33 cellular contexts compared by ENCODE assay signal in the genomic region with DNA sequence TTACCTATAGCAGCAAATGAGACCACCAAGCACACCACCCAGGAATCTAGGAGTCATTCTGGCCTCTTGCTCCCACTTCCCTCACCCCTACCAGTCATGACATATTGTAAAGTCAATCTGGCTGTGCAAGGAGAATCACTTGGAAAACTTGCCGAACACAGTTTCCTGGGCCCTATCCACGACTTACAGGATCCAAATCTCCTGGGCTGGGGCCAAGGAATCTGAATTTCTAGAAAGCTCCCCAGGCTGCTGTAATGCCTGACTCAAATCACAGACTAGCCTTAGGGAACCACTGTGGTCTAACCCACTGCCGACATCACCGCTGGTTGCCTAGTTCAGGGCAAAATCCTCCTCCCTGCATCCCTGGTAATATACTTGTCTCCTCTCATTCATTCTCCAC. TPM values are rescaled to one million over a fixed set of nuclear protein-coding genes. Genes with fewer than 3 reads are reported as not detected.
"Had no signal": no experiment of that assay in that cellular context is flagged by ENCODE, and none has a peak within 500 bp of the region (broad histone marks: within the 10 kb centered on the region; RNA-seq: fewer than 3 reads in every experiment).

No MANE protein-coding gene starts in this region.

- H3K27ac ChIP-seq: adrenal gland, body of pancreas, cardiac muscle cell, VCaP had no signal

- H3K36me3 ChIP-seq: adrenal gland, cardiac muscle cell had no signal

- H3K4me1 ChIP-seq: adrenal gland had no signal

- FAIRE-seq: astrocyte, TTC549 had no signal

- H3K4me3 ChIP-seq: adrenal gland, body of pancreas, cardiac muscle cell had no signal

- H3K9me3 ChIP-seq: adrenal gland, body of pancreas had no signal

- DNase-seq: activated B cell treated with CpG ODN at 0.5 μM for 24 hours; activated CD4-positive, alpha-beta memory T cell treated with anti-CD3 and anti-CD28 coated beads, Interleukin-2, amount 10 ng/mL, durations not matched to agents 7 days and 5 days; activated CD4-positive, alpha-beta T cell treated with anti-CD3 and anti-CD28 coated beads for 4 hours; activated CD4-positive, alpha-beta T cell treated with anti-CD3 and anti-CD28 coated beads, Interleukin-2, amount 10 ng/mL, durations not matched to agents 7 days and 5 days; activated CD4-positive, alpha-beta T cell treated with anti-CD3 and anti-CD28 coated beads, Interleukin-2, amount 50 U/mL, for 48 hours; activated CD4-positive, CD25-positive, alpha-beta regulatory T cell treated with anti-CD3 and anti-CD28 coated beads, Interleukin-2, amount 50 U/mL, for 72 hours; activated CD8-positive, alpha-beta memory T cell treated with anti-CD3 and anti-CD28 coated beads for 24 hours; activated CD8-positive, alpha-beta memory T cell treated with anti-CD3 and anti-CD28 coated beads, Interleukin-2, amount 10 ng/mL, durations not matched to agents 7 days and 5 days; activated CD8-positive, alpha-beta memory T cell treated with anti-CD3 and anti-CD28 coated beads, Interleukin-2, amount 50 U/mL, for 48 hours; activated CD8-positive, alpha-beta T cell treated with anti-CD3 and anti-CD28 coated beads, Interleukin-2, amount 10 ng/mL, durations not matched to agents 7 days and 5 days; activated effector memory CD4-positive, alpha-beta T cell treated with Interleukin-2 at 50 U/mL for 16 hours; activated gamma-delta T cell; activated naive CD4-positive, alpha-beta T cell; activated naive CD4-positive, alpha-beta T cell treated with anti-CD3 and anti-CD28 coated beads for 36 hours; activated naive CD4-positive, alpha-beta T cell treated with anti-CD3 and anti-CD28 coated beads, Interleukin-2, amount 50 U/mL, for 16 hours; activated naive CD8-positive, alpha-beta T cell treated with anti-CD3 and anti-CD28 coated beads for 36 hours; activated T-cell treated with anti-CD3 and anti-CD28 coated beads, Interleukin-2, amount 50 U/mL, for 24 hours; activated T-cell treated with anti-CD3 and anti-CD28 coated beads, Interleukin-2, amount 50 U/mL, for 48 hours; adrenal gland; amniotic stem cell; body of pancreas; caudate nucleus; cerebellar nuclear complex; T-helper 1 cell; T-helper 2 cell; T-helper 9 cell had no signal

RNA-seq across cellular contexts. Expression of a gene that starts 4.2 kb away (rescaled TPM):
- total RNA-seq: activated B cell treated with CpG ODN at 0.5 μM for 24 hours; activated CD4-positive, alpha-beta memory T cell treated with anti-CD3 and anti-CD28 coated beads, Interleukin-2, amount 10 ng/mL, durations not matched to agents 7 days and 5 days; activated CD4-positive, alpha-beta T cell treated with anti-CD3 and anti-CD28 coated beads, Interleukin-2, amount 10 ng/mL, durations not matched to agents 7 days and 5 days; activated CD8-positive, alpha-beta memory T cell treated with anti-CD3 and anti-CD28 coated beads, Interleukin-2, amount 10 ng/mL, durations not matched to agents 7 days and 5 days; activated CD8-positive, alpha-beta T cell treated with anti-CD3 and anti-CD28 coated beads, Interleukin-2, amount 10 ng/mL, durations not matched to agents 7 days and 5 days; activated naive CD8-positive, alpha-beta T cell treated with anti-CD3 and anti-CD28 coated beads for 36 hours; bronchial epithelial cell; chondrocyte had no signal
- polyA plus RNA-seq: aorta had no signal
